ENCODE assay signal across 11 cellular contexts in genomic region chr11:16982256-16982671, GRCh38. TPM values are rescaled to one million over a fixed set of nuclear protein-coding genes. Genes with fewer than 3 reads are reported as not detected.
DNase-seq lines count a peak whose midpoint lies in the region; ATAC-seq and TF ChIP-seq lines count a peak whose summit lies in the region.
"Had no signal": no experiment of that assay in that cellular context is flagged by ENCODE, and none has a peak within 500 bp of the region (broad histone marks: within the 10 kb centered on the region; RNA-seq: fewer than 3 reads in every experiment).

No MANE protein-coding gene starts in this region.

- H3K27ac ChIP-seq in hepatocyte, result peak overlapping the region; percentile 77

- H3K4me3 ChIP-seq in GM12865 (ENCODE audit: low read depth, low read length) (no peak overlapping the region), hepatocyte (no peak overlapping the region)
- H3K4me3 ChIP-seq: mucosa of descending colon, skin epidermis had no signal

- no peaks in the 10 kb centered on the region for H3K9me3 ChIP-seq in hepatocyte (ENCODE audit: low read depth)
- H3K9me3 ChIP-seq: mucosa of descending colon had no signal

- no peak overlapping the region for H2AFZ ChIP-seq in hepatocyte

- ATAC-seq in GM21723 (IDR thresholded peaks at IDR 0.05; ENCODE audit: unreplicated experiment), result no peak
- ATAC-seq in GM18909 (IDR thresholded peaks at IDR 0.05; ENCODE audit: poor library complexity, unreplicated experiment), result no peak
- ATAC-seq: mucosa of descending colon had no signal

- no peaks in the 10 kb centered on the region for H3K9me2 ChIP-seq in hepatocyte (replicated peaks; ENCODE audit: insufficient read depth)

- H4K20me1 ChIP-seq in hepatocyte (ENCODE audit: insufficient read depth, poor library complexity, severe bottlenecking), result no peaks in the 10 kb centered on the region

- peak; percentile 13 for DNase-seq in GM12865 (ENCODE audit: low read depth)
- DNase-seq in SW480 (ENCODE audit: low spot score), result peak; percentile 25
- DNase-seq in hepatocyte (ENCODE audit: low spot score), result no peak
- DNase-seq in renal cortical epithelial cell (ENCODE audit: low read depth), result peak; percentile 56
- no peak for DNase-seq in central memory CD4-positive, alpha-beta T cell
- no peak for DNase-seq in GM19240 (ENCODE audit: insufficient read length, low spot score)
- DNase-seq: Karpas-422, mucosa of descending colon had no signal

- H3K27me3 ChIP-seq in hepatocyte, result no peaks in the 10 kb centered on the region

- 57% methylated on average over 5 of the region's 5 CpGs for WGBS in hepatocyte (ENCODE audit: low lambda C conversion rate, missing lambda C conversion rate)

- peak overlapping the region; percentile 35 for H3K4me2 ChIP-seq in hepatocyte

- no peaks in the 10 kb centered on the region for H3K36me3 ChIP-seq in hepatocyte (replicated peaks; ENCODE audit: insufficient read depth, low read depth)

- TF ChIP-seq CTCF in GM12865 (IDR thresholded peaks at IDR 0.05; ENCODE audit: insufficient read depth, low read depth, low read length, missing control alignments) (no peak), hepatocyte (IDR thresholded peaks at IDR 0.05; ENCODE audit: poor library complexity) (no peak)

- peaks cover 45% of the 10 kb centered on the region for H3K79me2 ChIP-seq in hepatocyte

- peaks cover 64% of the 10 kb centered on the region for H3K4me1 ChIP-seq in hepatocyte (ENCODE audit: insufficient read depth)

RNA-seq across cellular contexts. Expression of gene PLEKHA7, which starts 31.9 kb away (rescaled TPM):
- total RNA-seq in hepatocyte (25.4 and 35.6 TPM in 2 replicates), renal cortical epithelial cell (6.4 and 22.2 TPM in 2 replicates)
- 16.7 and 18.2 TPM in 2 replicates for polyA plus RNA-seq in hepatocyte

Comparison
In these comparisons a context has a peak if more than half of its experiments do, and no peak if none do; other contexts are left out.
1. DNase-seq: peak in GM12865 (single experiment), SW480 (single experiment) and renal cortical epithelial cell (single experiment); none in hepatocyte (single experiment), central memory CD4-positive, alpha-beta T cell (single experiment) and GM19240 (single experiment).